In genomic region chr13:97945792-97946419, GRCh38 we compare ENCODE assay signal across 1 cellular context.
TF ChIP-seq lines count a peak whose summit lies in the region.

No MANE protein-coding gene starts in this region.

TF ChIP-seq in HepG2, 621 proteins besides CTCF, POLR2A, EP300 and RAD21 (continued from another document):
- TF ChIP-seq UBTF (CRISPR knock-in tag; IDR thresholded peaks at IDR 0.05): no peak
- TF ChIP-seq AKNA (CRISPR knock-in tag; IDR thresholded peaks at IDR 0.05; ENCODE audit: borderline replicate concordance): no peak
- TF ChIP-seq HBP1 (CRISPR knock-in tag; IDR thresholded peaks at IDR 0.05; ENCODE audit: low read depth): no peak
- TF ChIP-seq SIN3B (IDR thresholded peaks at IDR 0.05; ENCODE audit: low read length): no peak
- TF ChIP-seq ZFY (CRISPR knock-in tag; IDR thresholded peaks at IDR 0.05): no peak
- no peak for TF ChIP-seq GPBP1L1 (CRISPR knock-in tag; IDR thresholded peaks at IDR 0.05)
- no peak for TF ChIP-seq ZNF891 (CRISPR knock-in tag; IDR thresholded peaks at IDR 0.05)
- TF ChIP-seq ZNF292 (CRISPR knock-in tag; IDR thresholded peaks at IDR 0.05; ENCODE audit: borderline replicate concordance, low read depth): no peak
- no peak for TF ChIP-seq MLXIP (CRISPR knock-in tag; IDR thresholded peaks at IDR 0.05; ENCODE audit: borderline replicate concordance)
- TF ChIP-seq ZNF232 (CRISPR knock-in tag; IDR thresholded peaks at IDR 0.05; ENCODE audit: borderline replicate concordance): no peak
